Comparison of ENCODE assay signal across 21 cellular contexts in the genomic region with DNA sequence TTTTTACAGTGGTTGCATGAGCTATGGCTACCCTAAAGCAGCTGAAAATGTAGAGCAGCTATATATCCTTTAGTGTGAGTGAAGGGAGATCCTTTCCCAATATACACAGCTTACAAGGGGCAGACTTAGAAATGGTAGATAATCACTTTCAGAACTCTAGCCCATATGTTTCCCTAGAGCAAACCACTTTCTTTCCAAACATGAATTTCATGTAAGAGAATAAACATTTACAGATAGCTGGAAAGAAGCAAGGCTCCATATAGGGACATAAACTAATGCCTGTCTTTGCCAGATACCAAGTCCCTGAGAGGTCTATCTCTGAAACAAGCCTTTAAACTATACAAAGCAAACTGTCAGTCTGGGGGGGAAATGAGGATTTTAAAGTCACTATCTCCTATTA.
DNase-seq lines count a peak whose midpoint lies in the region; ATAC-seq and TF ChIP-seq lines count a peak whose summit lies in the region.
"Had no signal": no experiment of that assay in that cellular context is flagged by ENCODE, and none has a peak within 500 bp of the region (broad histone marks: within the 10 kb centered on the region; RNA-seq: fewer than 3 reads in every experiment).

No MANE protein-coding gene starts in this region.

- intact Hi-C loops in IMR-90 (cut with micrococcal nuclease) = no loop called here
- intact Hi-C loops in activated T-helper 1 cell treated with anti-CD3 and anti-CD28 coated beads, Interleukin-12 subunit alpha, Interleukin-12 subunit beta, Interleukin-2, Interleukin-4 antibody, amounts not matched to agents 30 ng/mL and 10 ng/mL and 1 ng/mL, durations not matched to agents 14 hours and 24 hours and 36 hours (cut with micrococcal nuclease) = loop anchor here (1.0 to 5.0 kb wide), 4 partner anchors 9 to 394 kb away; a partner anchor contains a TSS

- TF ChIP-seq CTCF in IMR-90 (conservative IDR thresholded peaks at IDR 0.05; ENCODE audit: low read depth, low read length) (no peak), smooth muscle cell (IDR thresholded peaks at IDR 0.05; ENCODE audit: borderline replicate concordance, insufficient read depth, poor library complexity, severe bottlenecking) (no peak), progenitor cell of endocrine pancreas (IDR thresholded peaks at IDR 0.05; ENCODE audit: unreplicated experiment) (no peak)

- peaks cover 5% of the 10 kb centered on the region for H3K27me3 Mint-ChIP-seq in activated naive CD4-positive, alpha-beta T cell treated with anti-CD3 and anti-CD28 coated beads, Interleukin-2, amount 10 ng/mL, durations not matched to agents 7 days and 5 days
- no peaks in the 10 kb centered on the region for H3K27me3 Mint-ChIP-seq in activated T-helper 1 cell treated with anti-CD3 and anti-CD28 coated beads, Interleukin-12 subunit alpha, Interleukin-12 subunit beta, Interleukin-2, Interleukin-4 antibody, amounts not matched to agents 30 ng/mL and 10 ng/mL and 1 ng/mL, durations not matched to agents 14 hours and 24 hours and 36 hours (ENCODE audit: insufficient read depth)
- peaks cover 4% of the 10 kb centered on the region for H3K27me3 Mint-ChIP-seq in progenitor cell of endocrine pancreas
- H3K27me3 Mint-ChIP-seq: activated naive CD4-positive, alpha-beta T cell treated with anti-CD3 and anti-CD28 coated beads, Interleukin-2, amount 50 U/mL, for 24 hours had no signal

- in situ Hi-C loops in IMR-90 (cut with MboI; ENCODE audit: low sequenced_read_pairs) = no loop called here

- peak overlapping the region; percentile 100 for H3K18ac ChIP-seq in IMR-90 (ENCODE audit: low read depth, low read length)

- H3K4me1 ChIP-seq in IMR-90 (ENCODE audit: control insufficient read depth, insufficient read depth, low read length) = peaks cover 10% of the 10 kb centered on the region
- H3K4me1 ChIP-seq in smooth muscle cell (ENCODE audit: low read depth) = peaks cover 12% of the 10 kb centered on the region
- H3K4me1 ChIP-seq: pancreas had no signal

- no peaks in the 10 kb centered on the region for H3K9me1 ChIP-seq in IMR-90 (ENCODE audit: insufficient read depth, low read length)

- H3K36me3 Mint-ChIP-seq in activated naive CD4-positive, alpha-beta T cell treated with anti-CD3 and anti-CD28 coated beads, Interleukin-2, amount 10 ng/mL, durations not matched to agents 7 days and 5 days = peaks cover 15% of the 10 kb centered on the region
- H3K36me3 Mint-ChIP-seq in activated T-helper 1 cell treated with anti-CD3 and anti-CD28 coated beads, Interleukin-12 subunit alpha, Interleukin-12 subunit beta, Interleukin-2, Interleukin-4 antibody, amounts not matched to agents 30 ng/mL and 10 ng/mL and 1 ng/mL, durations not matched to agents 14 hours and 24 hours and 36 hours (ENCODE audit: low read depth) = peaks cover 45% of the 10 kb centered on the region
- H3K36me3 Mint-ChIP-seq in progenitor cell of endocrine pancreas (ENCODE audit: insufficient read depth) = no peaks in the 10 kb centered on the region

- H3K36me3 ChIP-seq in IMR-90 (ENCODE audit: control insufficient read depth, insufficient read depth, low read length) (no peaks in the 10 kb centered on the region), smooth muscle cell (ENCODE audit: low read depth) (no peaks in the 10 kb centered on the region)
- H3K36me3 ChIP-seq: cardiac muscle cell, esophagus muscularis mucosa, pancreas had no signal

- H3K9ac ChIP-seq in IMR-90 (ENCODE audit: low read depth, low read length) = peak overlapping the region; percentile 68
- H3K9ac ChIP-seq in smooth muscle cell (ENCODE audit: low read depth) = no peak overlapping the region
- H3K9ac ChIP-seq: SK-N-SH had no signal

- no peaks in the 10 kb centered on the region for H3K9me3 ChIP-seq in IMR-90 (ENCODE audit: control insufficient read depth, insufficient read depth, low read length)
- no peaks in the 10 kb centered on the region for H3K9me3 ChIP-seq in smooth muscle cell (replicated peaks; ENCODE audit: low read depth)
- H3K9me3 ChIP-seq: esophagus muscularis mucosa, pancreas, SK-N-SH had no signal

- peak overlapping the region; percentile 96 for H2BK20ac ChIP-seq in IMR-90 (ENCODE audit: low read depth, low read length)

- H4K20me1 ChIP-seq in IMR-90 (ENCODE audit: insufficient read depth, low read length) (no peaks in the 10 kb centered on the region), smooth muscle cell (ENCODE audit: low read depth) (no peaks in the 10 kb centered on the region)

- peak overlapping the region; percentile 96 for H2BK5ac ChIP-seq in IMR-90 (ENCODE audit: low read depth, low read length, poor library complexity, severe bottlenecking)

- TF ChIP-seq POLR2A in IMR-90 (IDR thresholded peaks at IDR 0.05; ENCODE audit: low read depth, low read length) = no peak

- H3K27me3 ChIP-seq in IMR-90 (ENCODE audit: control insufficient read depth, insufficient read depth, low read length) (no peaks in the 10 kb centered on the region), smooth muscle cell (ENCODE audit: low read depth) (no peaks in the 10 kb centered on the region)
- H3K27me3 ChIP-seq: cardiac muscle cell, esophagus muscularis mucosa, pancreas had no signal

- H3K4me3 ChIP-seq in IMR-90 (ENCODE audit: insufficient read depth, low read depth, low read length) (no peak overlapping the region), smooth muscle cell (no peak overlapping the region)
- H3K4me3 ChIP-seq: cardiac muscle cell, esophagus muscularis mucosa, pancreas had no signal

- TF ChIP-seq RAD21 in IMR-90 (IDR thresholded peaks at IDR 0.05; ENCODE audit: low read length) = no peak

- peak; percentile 92 for ATAC-seq in IMR-90 (ENCODE audit: low read depth)
- ATAC-seq: Panc1, pancreas had no signal

- H3K14ac ChIP-seq in IMR-90 (replicated peaks; ENCODE audit: low read depth, low read length) = peak overlapping the region; percentile 99

- no peak overlapping the region for H2AK9ac ChIP-seq in IMR-90 (replicated peaks; ENCODE audit: low read depth, low read length, poor library complexity)

- H3K79me2 ChIP-seq in smooth muscle cell (ENCODE audit: low read depth) = no peaks in the 10 kb centered on the region

- H3K4me2 ChIP-seq in IMR-90 (ENCODE audit: low read depth, low read length) = peak overlapping the region; percentile 69; the same call in 1 of the 2 replicates
- H3K4me2 ChIP-seq in smooth muscle cell = peak overlapping the region; percentile 19
- H3K4me2 ChIP-seq: SK-N-SH had no signal

- H2AK5ac ChIP-seq in IMR-90 (ENCODE audit: low read depth, low read length) = 0 out of 2 replicates have a peak overlapping the region, but pooled peaks have one; percentile 57

- H4K8ac ChIP-seq in IMR-90 (ENCODE audit: low read depth in 2 of 2, low read length in 2 of 2) = peak overlapping the region; percentile 96 to 99

- peak overlapping the region; percentile 86 for H2BK15ac ChIP-seq in IMR-90 (ENCODE audit: low read depth, low read length)

- H3K56ac ChIP-seq in IMR-90 (ENCODE audit: extremely low read depth, insufficient read depth, low read length) = peak overlapping the region; percentile 98

- H3K9me3 Mint-ChIP-seq in activated naive CD4-positive, alpha-beta T cell treated with anti-CD3 and anti-CD28 coated beads, Interleukin-2, amount 10 ng/mL, durations not matched to agents 7 days and 5 days = peaks cover 17% of the 10 kb centered on the region
- peaks cover 40% of the 10 kb centered on the region for H3K9me3 Mint-ChIP-seq in activated T-helper 1 cell treated with anti-CD3 and anti-CD28 coated beads, Interleukin-12 subunit alpha, Interleukin-12 subunit beta, Interleukin-2, Interleukin-4 antibody, amounts not matched to agents 30 ng/mL and 10 ng/mL and 1 ng/mL, durations not matched to agents 14 hours and 24 hours and 36 hours
- H3K9me3 Mint-ChIP-seq in progenitor cell of endocrine pancreas (ENCODE audit: low read depth) = peaks cover 13% of the 10 kb centered on the region

- H3K4me3 Mint-ChIP-seq in activated naive CD4-positive, alpha-beta T cell treated with anti-CD3 and anti-CD28 coated beads, Interleukin-2, amount 10 ng/mL, durations not matched to agents 7 days and 5 days = no peak overlapping the region
- H3K4me3 Mint-ChIP-seq in activated T-helper 1 cell treated with anti-CD3 and anti-CD28 coated beads, Interleukin-12 subunit alpha, Interleukin-12 subunit beta, Interleukin-2, Interleukin-4 antibody, amounts not matched to agents 30 ng/mL and 10 ng/mL and 1 ng/mL, durations not matched to agents 14 hours and 24 hours and 36 hours = peak overlapping the region; percentile 46
- no peak overlapping the region for H3K4me3 Mint-ChIP-seq in progenitor cell of endocrine pancreas (ENCODE audit: low read depth)
- H3K4me3 Mint-ChIP-seq: activated naive CD4-positive, alpha-beta T cell treated with anti-CD3 and anti-CD28 coated beads, Interleukin-2, amount 50 U/mL, for 24 hours; naive B cell had no signal

- H3K23ac ChIP-seq in IMR-90 (ENCODE audit: low read depth, low read length) = peak overlapping the region; percentile 98

- dilution Hi-C loops in IMR-90 (cut with HindIII; ENCODE audit: low sequenced_read_pairs, unreplicated experiment) = no loop called here

- H3K27ac ChIP-seq in IMR-90 (ENCODE audit: insufficient read depth, low read length) (peak overlapping the region; percentile 100), smooth muscle cell (ENCODE audit: low read depth) (peak overlapping the region; percentile 72)
- H3K27ac ChIP-seq: cardiac muscle cell, pancreas had no signal

- POLR2A ChIA-PET in IMR-90 (lab: Charles Lee; ENCODE audit: unreplicated experiment) = interaction anchor here (1.1 to 1.2 kb wide), 2 partner anchors 9 to 86 kb away, joined by 3 to 5 read pairs; no protein-coding TSS in a partner anchor

- peak overlapping the region; percentile 100 for H4K5ac ChIP-seq in IMR-90 (ENCODE audit: low read depth, low read length)

- H3K27ac Mint-ChIP-seq in activated naive CD4-positive, alpha-beta T cell treated with anti-CD3 and anti-CD28 coated beads, Interleukin-2, amount 10 ng/mL, durations not matched to agents 7 days and 5 days = peak overlapping the region; percentile 29
- H3K27ac Mint-ChIP-seq in activated T-helper 1 cell treated with anti-CD3 and anti-CD28 coated beads, Interleukin-12 subunit alpha, Interleukin-12 subunit beta, Interleukin-2, Interleukin-4 antibody, amounts not matched to agents 30 ng/mL and 10 ng/mL and 1 ng/mL, durations not matched to agents 14 hours and 24 hours and 36 hours = peak overlapping the region; percentile 96
- H3K27ac Mint-ChIP-seq in progenitor cell of endocrine pancreas = no peak overlapping the region
- H3K27ac Mint-ChIP-seq: naive B cell had no signal

- H3F3A ChIP-seq in smooth muscle cell (ENCODE audit: low read depth) = peaks cover 6% of the 10 kb centered on the region

- H3K4me1 Mint-ChIP-seq in activated naive CD4-positive, alpha-beta T cell treated with anti-CD3 and anti-CD28 coated beads, Interleukin-2, amount 10 ng/mL, durations not matched to agents 7 days and 5 days = peaks cover 20% of the 10 kb centered on the region
- H3K4me1 Mint-ChIP-seq in activated T-helper 1 cell treated with anti-CD3 and anti-CD28 coated beads, Interleukin-12 subunit alpha, Interleukin-12 subunit beta, Interleukin-2, Interleukin-4 antibody, amounts not matched to agents 30 ng/mL and 10 ng/mL and 1 ng/mL, durations not matched to agents 14 hours and 24 hours and 36 hours (ENCODE audit: low read depth) = peaks cover 62% of the 10 kb centered on the region
- peaks cover 9% of the 10 kb centered on the region for H3K4me1 Mint-ChIP-seq in progenitor cell of endocrine pancreas (ENCODE audit: low read depth)
- H3K4me1 Mint-ChIP-seq: activated naive CD4-positive, alpha-beta T cell treated with anti-CD3 and anti-CD28 coated beads, Interleukin-2, amount 50 U/mL, for 24 hours had no signal

- H2BK120ac ChIP-seq in IMR-90 (ENCODE audit: low read depth, low read length) = peak overlapping the region; percentile 99

- peak overlapping the region; percentile 99 for H4K91ac ChIP-seq in IMR-90 (ENCODE audit: insufficient read depth, low read depth, low read length)

- DNase-seq in activated naive CD4-positive, alpha-beta T cell treated with anti-CD3 and anti-CD28 coated beads, Interleukin-2, amount 10 ng/mL, durations not matched to agents 7 days and 5 days = no peak
- no peak for DNase-seq in activated naive CD4-positive, alpha-beta T cell treated with Interleukin-2 at 50 U/mL for 16 hours
- DNase-seq in IMR-90 (peak; percentile 87), smooth muscle cell (lab: John Stamatoyannopoulos, UW; ENCODE audit: unreplicated experiment) (no peak), progenitor cell of endocrine pancreas (ENCODE audit: low spot score, unreplicated experiment) (no peak), NCI-H2227 (lab: John Stamatoyannopoulos, UW; ENCODE audit: unreplicated experiment) (no peak)
- no peak for DNase-seq in activated T-helper 1 cell treated with anti-CD3 and anti-CD28 coated beads, Interleukin-12 subunit alpha, Interleukin-12 subunit beta, Interleukin-2, Interleukin-4 antibody, amounts not matched to agents 30 ng/mL and 10 ng/mL and 1 ng/mL, durations not matched to agents 14 hours and 24 hours and 36 hours (ENCODE audit: low spot score)
- no peak for DNase-seq in effector CD4-positive, alpha-beta T cell
- DNase-seq: ACHN; H7; naive B cell; NCI-H1436; NCI-H2171 treated with DMSO at 0.1 percent for 48 hours; NCI-H82; pancreas; SK-N-SH; stimulated activated CD8-positive, alpha-beta memory T cell treated with anti-CD3 and anti-CD28 coated beads, Interleukin-4, amount 100 ng/mL, for 48 hours had no signal

- peak overlapping the region; percentile 96; the same call in 1 of the 2 replicates for H3K4ac ChIP-seq in IMR-90 (ENCODE audit: low read depth, low read length)

- no TSS peak for BruUV-seq in IMR-90 (replicated peaks; lab: Mats Ljungman, UMichigan)

- no peak overlapping the region for H2AFZ ChIP-seq in IMR-90 (replicated peaks; ENCODE audit: low read length, poor library complexity)
- H2AFZ ChIP-seq in smooth muscle cell (ENCODE audit: low read depth) = peak overlapping the region; percentile 32

- H3K79me1 ChIP-seq in IMR-90 (ENCODE audit: low read depth in 1 of 2, low read length in 2 of 2) = no peaks in the 10 kb centered on the region

- CTCF ChIA-PET in activated naive CD4-positive, alpha-beta T cell treated with anti-CD3 and anti-CD28 coated beads, Interleukin-2, amount 10 ng/mL, durations not matched to agents 7 days and 5 days (lab: Charles Lee) = interaction anchor here (1.4 to 1.5 kb wide), 3 partner anchors 9 to 59 kb away, joined by 3 to 6 read pairs (median 5); no protein-coding TSS in a partner anchor
- CTCF ChIA-PET in IMR-90 (lab: Yijun Ruan, JAX) = interaction anchor here (0.6 to 0.8 kb wide), 2 partner anchors 72 to 86 kb away, joined by 3 read pairs; no protein-coding TSS in a partner anchor
